In the genomic region with DNA sequence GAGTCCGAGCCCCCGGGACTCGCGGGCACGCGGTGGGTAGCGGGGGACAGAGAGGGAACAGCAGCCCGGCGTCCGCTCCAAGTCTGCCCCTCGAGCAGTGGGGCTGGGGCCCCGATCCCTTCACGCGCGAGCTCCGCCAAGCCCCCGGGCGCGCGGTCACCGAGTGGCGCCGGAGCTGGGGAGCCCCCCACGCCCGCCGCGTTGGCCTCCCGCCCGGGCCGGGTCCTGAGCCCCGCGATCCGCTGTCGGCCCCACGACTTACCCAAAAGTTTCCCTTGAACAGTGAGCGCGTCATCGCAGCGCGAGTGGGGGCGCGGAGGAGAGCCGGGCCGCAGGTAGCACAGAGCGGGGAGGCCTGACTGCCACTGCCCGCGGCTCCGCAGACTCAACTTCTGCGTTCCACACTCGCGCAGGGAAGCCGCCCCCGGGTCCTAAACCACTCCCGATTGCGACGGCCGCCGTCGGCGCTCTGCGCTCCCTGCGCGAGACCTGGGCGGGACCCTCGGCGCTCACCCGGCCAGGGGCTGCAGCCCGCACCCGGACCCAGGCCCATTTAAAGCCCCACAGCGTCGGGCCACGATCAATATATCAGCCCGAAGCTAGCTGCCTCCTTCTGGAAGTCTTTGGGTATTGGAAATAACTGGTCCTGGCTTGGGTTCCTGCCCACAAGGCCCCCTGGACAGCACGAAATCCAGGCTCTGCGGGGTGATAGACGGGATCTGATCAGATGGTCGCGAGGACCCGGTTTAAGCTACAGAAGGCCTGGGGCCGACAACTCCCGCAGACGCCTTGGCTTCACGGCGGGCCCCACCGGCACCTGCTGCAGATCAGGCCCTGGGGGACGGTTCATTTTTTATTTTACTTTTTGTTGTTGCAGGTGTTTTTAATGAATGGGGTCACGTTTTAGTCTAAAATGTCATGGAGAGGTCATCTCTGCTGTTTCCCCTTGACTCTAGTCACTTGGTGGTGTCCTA, we compare ENCODE assay signal across 8 cellular contexts. TPM values are rescaled to one million over a fixed set of nuclear protein-coding genes. Genes with fewer than 3 reads are reported as not detected.
DNase-seq lines count a peak whose midpoint lies in the region; ATAC-seq and TF ChIP-seq lines count a peak whose summit lies in the region.

A gene with protein sequence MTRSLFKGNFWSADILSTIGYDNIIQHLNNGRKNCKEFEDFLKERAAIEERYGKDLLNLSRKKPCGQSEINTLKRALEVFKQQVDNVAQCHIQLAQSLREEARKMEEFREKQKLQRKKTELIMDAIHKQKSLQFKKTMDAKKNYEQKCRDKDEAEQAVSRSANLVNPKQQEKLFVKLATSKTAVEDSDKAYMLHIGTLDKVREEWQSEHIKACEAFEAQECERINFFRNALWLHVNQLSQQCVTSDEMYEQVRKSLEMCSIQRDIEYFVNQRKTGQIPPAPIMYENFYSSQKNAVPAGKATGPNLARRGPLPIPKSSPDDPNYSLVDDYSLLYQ (minus strand): TSS at position 367 of the 974 bp plus-strand sequence. CDS start 72 bp downstream, at position 295.

- H3K9me3 Mint-ChIP-seq in effector memory CD8-positive, alpha-beta T cell, result no peaks in the 10 kb centered on the region
- H3K9me3 Mint-ChIP-seq in mesothelial cell of epicardium, result no peaks in the 10 kb centered on the region

- peaks cover 10% of the 10 kb centered on the region for H3K36me3 Mint-ChIP-seq in effector memory CD8-positive, alpha-beta T cell (ENCODE audit: insufficient read depth)
- peaks cover 6% of the 10 kb centered on the region for H3K36me3 Mint-ChIP-seq in mesothelial cell of epicardium

- peak within 1 kb of the TSS; percentile 83 for H3K4me3 Mint-ChIP-seq in effector memory CD8-positive, alpha-beta T cell
- peak within 1 kb of the TSS; percentile 79 for H3K4me3 Mint-ChIP-seq in mesothelial cell of epicardium

- peaks cover 19 to 33% of the 10 kb centered on the region in 2 donors for H3K4me1 Mint-ChIP-seq in effector memory CD8-positive, alpha-beta T cell (ENCODE audit: low read depth in 2 of 2)
- H3K4me1 Mint-ChIP-seq in mesothelial cell of epicardium, result peaks cover 13% of the 10 kb centered on the region

- CTCF ChIA-PET in HEK293T (lab: Yijun Ruan, JAX), result interaction anchor here (1.0 kb wide), 1 partner anchor 351 kb away, joined by 3 read pairs; no protein-coding TSS in a partner anchor

- ATAC-seq in effector memory CD8-positive, alpha-beta T cell (replicated peaks), result peak; percentile 89

- H3K27me3 Mint-ChIP-seq in effector memory CD8-positive, alpha-beta T cell, result no peaks in the 10 kb centered on the region
- H3K27me3 Mint-ChIP-seq in mesothelial cell of epicardium (ENCODE audit: low read depth), result no peaks in the 10 kb centered on the region

- peak; percentile 87 for DNase-seq in GM03348 (ENCODE audit: low spot score)
- peak; percentile 58 for DNase-seq in HEK293T (ENCODE audit: extremely low spot score)
- peak; percentile 29 for DNase-seq in NCI-H2107 (lab: John Stamatoyannopoulos, UW)
- peak; percentile 38 to 60 for DNase-seq in activated CD8-positive, alpha-beta memory T cell treated with anti-CD3 and anti-CD28 coated beads for 1 hour (ENCODE audit: extremely low read depth in 1 of 2, low read depth in 1 of 2)
- DNase-seq in effector memory CD8-positive, alpha-beta T cell, result peak; percentile 60 to 62 (median 61)
- DNase-seq in mesothelial cell of epicardium (ENCODE audit: low spot score in 2 of 2, unreplicated experiment in 2 of 2), result peak; percentile 40 to 76
- DNase-seq in stimulated activated CD8-positive, alpha-beta memory T cell treated with anti-CD3 and anti-CD28 coated beads, Interleukin-4, amount 100 ng/mL, for 1 hour (ENCODE audit: low read depth in 2 of 2, low spot score in 1 of 2), result peak; percentile 37 to 43
- DNase-seq in NCI-H774 (lab: John Stamatoyannopoulos, UW), result no peak

- no peak for TF ChIP-seq CTCF in mesothelial cell of epicardium (IDR thresholded peaks at IDR 0.05; ENCODE audit: unreplicated experiment)

- H3K27ac Mint-ChIP-seq in effector memory CD8-positive, alpha-beta T cell, result peak within 1 kb of the TSS; percentile 44 to 83
- H3K27ac Mint-ChIP-seq in mesothelial cell of epicardium, result peak within 1 kb of the TSS; percentile 9

- POLR2A ChIA-PET in HEK293T (lab: Yijun Ruan, JAX), result interaction anchor here (0.8 to 1.9 kb wide), 3 partner anchors 11 to 25 kb away, joined by 3 to 6 read pairs (median 3); no protein-coding TSS in a partner anchor

TF ChIP-seq in HEK293T, 16 proteins besides CTCF, POLR2A, EP300 and RAD21:
- no peak for TF ChIP-seq BHLHE40 (IDR thresholded peaks at IDR 0.05; ENCODE audit: borderline replicate concordance)
- no peak for TF ChIP-seq LEF1 (IDR thresholded peaks at IDR 0.05; ENCODE audit: borderline replicate concordance)
- TF ChIP-seq ARNT (IDR thresholded peaks at IDR 0.05), result no peak
- TF ChIP-seq SP1 (IDR thresholded peaks at IDR 0.05), result no peak
- TF ChIP-seq L3MBTL2 (conservative IDR thresholded peaks at IDR 0.05), result no peak
- no peak for TF ChIP-seq FOXA1 (IDR thresholded peaks at IDR 0.05)
- TF ChIP-seq CTBP1 (IDR thresholded peaks at IDR 0.05; ENCODE audit: borderline replicate concordance), result no peak
- TF ChIP-seq HDGF (IDR thresholded peaks at IDR 0.05; ENCODE audit: borderline replicate concordance), result no peak
- no peak for TF ChIP-seq FOXK2 (IDR thresholded peaks at IDR 0.05)
- TF ChIP-seq, protein P1, sequence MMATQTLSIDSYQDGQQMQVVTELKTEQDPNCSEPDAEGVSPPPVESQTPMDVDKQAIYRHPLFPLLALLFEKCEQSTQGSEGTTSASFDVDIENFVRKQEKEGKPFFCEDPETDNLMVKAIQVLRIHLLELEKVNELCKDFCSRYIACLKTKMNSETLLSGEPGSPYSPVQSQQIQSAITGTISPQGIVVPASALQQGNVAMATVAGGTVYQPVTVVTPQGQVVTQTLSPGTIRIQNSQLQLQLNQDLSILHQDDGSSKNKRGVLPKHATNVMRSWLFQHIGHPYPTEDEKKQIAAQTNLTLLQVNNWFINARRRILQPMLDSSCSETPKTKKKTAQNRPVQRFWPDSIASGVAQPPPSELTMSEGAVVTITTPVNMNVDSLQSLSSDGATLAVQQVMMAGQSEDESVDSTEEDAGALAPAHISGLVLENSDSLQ (IDR thresholded peaks at IDR 0.05), result no peak

RNA-seq across cellular contexts. Expression of the gene that starts here (rescaled TPM):
- 10.6 to 12.7 TPM (median 11.8 TPM) in 3 replicates for total RNA-seq in mesothelial cell of epicardium
